In the genomic region with DNA sequence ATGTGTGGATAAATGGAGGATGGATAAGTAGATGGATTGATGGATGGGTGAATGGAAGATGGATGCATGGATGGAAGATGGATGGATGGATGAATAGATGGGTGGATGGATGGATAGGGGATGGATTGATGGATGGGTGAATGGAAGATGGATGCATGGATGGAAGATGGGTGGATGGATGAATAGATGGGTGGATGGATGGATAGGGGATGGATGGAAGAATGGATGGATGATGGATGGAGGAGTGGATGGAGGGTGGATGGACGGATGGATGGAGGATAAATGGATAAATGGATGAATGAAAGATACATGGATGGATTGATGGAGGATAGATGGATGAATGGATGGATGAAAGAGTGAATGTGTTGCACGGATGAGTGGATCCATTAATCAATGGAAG, we compare ENCODE assay signal across 33 cellular contexts.
"Had no signal": no experiment of that assay in that cellular context is flagged by ENCODE, and none has a peak within 500 bp of the region (broad histone marks: within the 10 kb centered on the region; RNA-seq: fewer than 3 reads in every experiment).

No MANE protein-coding gene starts in this region.

- H3K27ac ChIP-seq: ascending aorta, breast epithelium, colonic mucosa, epithelial cell of prostate, esophagus squamous epithelium, gastroesophageal sphincter, heart right ventricle, WERI-Rb-1 had no signal

- H3K36me3 ChIP-seq: ascending aorta, breast epithelium, cardiac muscle cell, colonic mucosa, esophagus squamous epithelium, gastroesophageal sphincter, heart right ventricle, WERI-Rb-1 had no signal

- H3K27ac Mint-ChIP-seq: activated B cell treated with CpG ODN at 0.5 μM for 24 hours; activated CD8-positive, alpha-beta T cell treated with anti-CD3 and anti-CD28 coated beads for 36 hours; activated naive CD4-positive, alpha-beta T cell treated with anti-CD3 and anti-CD28 coated beads for 36 hours; activated naive CD4-positive, alpha-beta T cell treated with anti-CD3 and anti-CD28 coated beads, Interleukin-2, amount 50 U/mL, for 72 hours; activated naive CD8-positive, alpha-beta T cell treated with anti-CD3 and anti-CD28 coated beads, Interleukin-2, amount 10 ng/mL, durations not matched to agents 7 days and 5 days; activated T-helper 17 cell treated with anti-CD3 and anti-CD28 coated beads, Interleukin-2, amount 50 U/mL, for 72 hours; brain; endodermal cell; T-cell; T-helper 2 cell treated with Interferon-gamma antibody and Interleukin-4, amounts not matched to agents 5 μg/mL and 100 μg/mL, for 36 hours had no signal

- DNase-seq: activated B cell treated with CpG ODN at 0.5 μM for 24 hours; activated CD4-positive, alpha-beta T cell treated with anti-CD3 and anti-CD28 coated beads for 48 hours; activated CD4-positive, alpha-beta T cell treated with anti-CD3 and anti-CD28 coated beads, Interleukin-2, amount 50 U/mL, for 1 hour; activated CD4-positive, alpha-beta T cell treated with anti-CD3 and anti-CD28 coated beads, Interleukin-2, amount 50 U/mL, for 48 hours; activated CD8-positive, alpha-beta memory T cell treated with anti-CD3 and anti-CD28 coated beads for 24 hours; activated CD8-positive, alpha-beta T cell treated with anti-CD3 and anti-CD28 coated beads for 36 hours; activated effector memory CD4-positive, alpha-beta T cell treated with Interleukin-2 at 50 U/mL for 16 hours; activated gamma-delta T cell treated with Interleukin-2 at 50 U/mL for 16 hours; activated naive CD4-positive, alpha-beta T cell treated with anti-CD3 and anti-CD28 coated beads for 36 hours; activated naive CD8-positive, alpha-beta T cell treated with anti-CD3 and anti-CD28 coated beads, Interleukin-2, amount 10 ng/mL, durations not matched to agents 7 days and 5 days; activated T-cell treated with anti-CD3 and anti-CD28 coated beads, Interleukin-2, amount 50 U/mL, for 4 hours; central memory CD4-positive, alpha-beta T cell; cerebellar nuclear complex; colonic mucosa; effector memory CD4-positive, alpha-beta T cell; endodermal cell; esophagus squamous epithelium; foreskin melanocyte; heart right ventricle; T-cell; T1000; WERI-Rb-1 had no signal

- H3K9me3 ChIP-seq: ascending aorta, breast epithelium, colonic mucosa, esophagus squamous epithelium, gastroesophageal sphincter, heart right ventricle had no signal

- H3K4me3 Mint-ChIP-seq: activated B cell treated with CpG ODN at 0.5 μM for 24 hours; activated CD8-positive, alpha-beta T cell treated with anti-CD3 and anti-CD28 coated beads for 36 hours; activated naive CD4-positive, alpha-beta T cell treated with anti-CD3 and anti-CD28 coated beads for 36 hours; activated naive CD8-positive, alpha-beta T cell treated with anti-CD3 and anti-CD28 coated beads, Interleukin-2, amount 10 ng/mL, durations not matched to agents 7 days and 5 days; activated T-cell treated with anti-CD3 and anti-CD28 coated beads, Interleukin-2, amount 50 U/mL, for 4 hours; activated T-helper 17 cell treated with anti-CD3 and anti-CD28 coated beads, Interleukin-2, amount 50 U/mL, for 72 hours; brain; endodermal cell; T-cell; T-helper 1 cell treated with Interleukin-12 subunit alpha and Interleukin-12 subunit beta and Interleukin-4 antibody, amounts not matched to agents 30 μg/mL and 1 μg/mL, for 36 hours; T-helper 2 cell treated with Interferon-gamma antibody and Interleukin-4, amounts not matched to agents 5 μg/mL and 100 μg/mL, for 36 hours had no signal

- H3K27me3 Mint-ChIP-seq: activated B cell treated with CpG ODN at 0.5 μM for 24 hours, T-cell had no signal

- H3K9me3 Mint-ChIP-seq: activated B cell treated with CpG ODN at 0.5 μM for 24 hours; activated CD8-positive, alpha-beta T cell treated with anti-CD3 and anti-CD28 coated beads for 36 hours; activated naive CD4-positive, alpha-beta T cell treated with anti-CD3 and anti-CD28 coated beads for 36 hours; activated naive CD4-positive, alpha-beta T cell treated with anti-CD3 and anti-CD28 coated beads, Interleukin-2, amount 50 U/mL, for 72 hours; activated T-cell treated with anti-CD3 and anti-CD28 coated beads, Interleukin-2, amount 50 U/mL, for 4 hours; activated T-helper 17 cell treated with anti-CD3 and anti-CD28 coated beads, Interleukin-2, amount 50 U/mL, for 72 hours; endodermal cell; T-cell; T-helper 2 cell treated with Interferon-gamma antibody and Interleukin-4, amounts not matched to agents 5 μg/mL and 100 μg/mL, for 36 hours had no signal

- ATAC-seq: activated CD4-positive, CD25-positive, alpha-beta regulatory T cell treated with anti-CD3 and anti-CD28 coated beads, Interleukin-2, amount 50 U/mL, for 24 hours; activated CD8-positive, alpha-beta T cell treated with anti-CD3 and anti-CD28 coated beads for 36 hours; activated naive CD4-positive, alpha-beta T cell treated with anti-CD3 and anti-CD28 coated beads, Interleukin-2, amount 50 U/mL, for 72 hours; activated T-cell treated with anti-CD3 and anti-CD28 coated beads, Interleukin-2, amount 50 U/mL, for 4 hours; activated T-helper 17 cell treated with anti-CD3 and anti-CD28 coated beads, Interleukin-2, amount 50 U/mL, for 72 hours; gastroesophageal sphincter; heart right ventricle; T-cell had no signal

- H3K4me3 ChIP-seq: ascending aorta, breast epithelium, cardiac muscle cell, colonic mucosa, esophagus squamous epithelium, gastroesophageal sphincter, heart right ventricle had no signal

- H3K27me3 ChIP-seq: ascending aorta, breast epithelium, cardiac muscle cell, colonic mucosa, gastroesophageal sphincter had no signal

- H3K36me3 Mint-ChIP-seq: brain, T-cell had no signal
